14 cellular contexts compared by ENCODE assay signal in genomic region chr2:72038524-72038923, GRCh38.
DNase-seq lines count a peak whose midpoint lies in the region; ATAC-seq and TF ChIP-seq lines count a peak whose summit lies in the region.
"Had no signal": no experiment of that assay in that cellular context is flagged by ENCODE, and none has a peak within 500 bp of the region (broad histone marks: within the 10 kb centered on the region; RNA-seq: fewer than 3 reads in every experiment).

No MANE protein-coding gene starts in this region.

- DNase-seq in GM13976 (ENCODE audit: low spot score) (peak; percentile 7), chondrocyte (ENCODE audit: low spot score) (peak; percentile 18), sciatic nerve (ENCODE audit: low spot score) (peak; percentile 17), posterior vena cava (ENCODE audit: low spot score) (no peak)
- DNase-seq: AML-193; Caco-2; Calu3; CD4-positive, alpha-beta T cell; CD8-positive, alpha-beta T cell; DMS79 treated with DMSO at 0.1 percent for 48 hours; GF-D8 had no signal

- TF ChIP-seq CTCF in GM13976 (IDR thresholded peaks at IDR 0.05; ENCODE audit: borderline replicate concordance, control extremely low read depth, extremely low read depth, insufficient read depth, missing control alignments) (no peak), chondrocyte (IDR thresholded peaks at IDR 0.05) (no peak)

- H3K36me3 Mint-ChIP-seq in chondrocyte (ENCODE audit: low read depth): peaks cover 2% of the 10 kb centered on the region
- H3K36me3 Mint-ChIP-seq: CD8-positive, alpha-beta T cell had no signal

- in situ Hi-C loops in GM13976 (cut with MboI; ENCODE audit: low sequenced_read_pairs, unreplicated experiment): no loop called here

- intact Hi-C loops in sciatic nerve (cut with DNase I): no loop called here
- intact Hi-C loops in posterior vena cava (cut with DNase I): no loop called here

- H3K4me3 Mint-ChIP-seq in chondrocyte (ENCODE audit: unreplicated experiment): no peak overlapping the region
- H3K4me3 Mint-ChIP-seq: B cell; CD4-positive, alpha-beta T cell; CD8-positive, alpha-beta T cell had no signal

- no peaks in the 10 kb centered on the region for H3K4me1 Mint-ChIP-seq in chondrocyte (ENCODE audit: low read depth)
- H3K4me1 Mint-ChIP-seq: B cell had no signal

- H3K27me3 Mint-ChIP-seq in chondrocyte (ENCODE audit: low read depth): peaks cover 13% of the 10 kb centered on the region
- H3K27me3 Mint-ChIP-seq: B cell had no signal

- H3K9me3 Mint-ChIP-seq in chondrocyte (ENCODE audit: low read depth): peaks cover 7% of the 10 kb centered on the region

- no peak for ATAC-seq in sciatic nerve
- ATAC-seq in HG02970 (IDR thresholded peaks at IDR 0.05; ENCODE audit: low FRiP score, unreplicated experiment): no peak
- ATAC-seq: A549; CD8-positive, alpha-beta T cell had no signal

- H3K27ac Mint-ChIP-seq in chondrocyte (ENCODE audit: unreplicated experiment): no peak overlapping the region
- H3K27ac Mint-ChIP-seq: B cell; CD4-positive, alpha-beta T cell; CD8-positive, alpha-beta T cell had no signal
